ENCODE assay signal across 7 cellular contexts in genomic region chr13:49995535-49996165, GRCh38. TPM values are rescaled to one million over a fixed set of nuclear protein-coding genes. Genes with fewer than 3 reads are reported as not detected.
DNase-seq lines count a peak whose midpoint lies in the region; ATAC-seq and TF ChIP-seq lines count a peak whose summit lies in the region.

No MANE protein-coding gene starts in this region.

- no peaks in the 10 kb centered on the region for H4K20me1 ChIP-seq in GM23338 (replicated peaks; ENCODE audit: insufficient read depth)

- H3K4me3 ChIP-seq in GM23338 (peak overlapping the region; percentile 80), SJCRH30 (peak overlapping the region; percentile 91), esophagus (ENCODE audit: low read depth in 1 of 2, low read length in 2 of 2) (peak overlapping the region; percentile 83 to 85)

- peaks cover 30% of the 10 kb centered on the region for H3K36me3 Mint-ChIP-seq in GM23338 (ENCODE audit: low read depth)

- H3K4me1 ChIP-seq in GM23338 (ENCODE audit: insufficient read depth) (peaks cover 14% of the 10 kb centered on the region), SJCRH30 (no peaks in the 10 kb centered on the region), esophagus (ENCODE audit: control insufficient read depth in 2 of 2, insufficient read depth in 2 of 2, low read length in 1 of 2) (no peaks in the 10 kb centered on the region)

- H3K27ac Mint-ChIP-seq in GM23338: no peak overlapping the region

- peaks cover 14% of the 10 kb centered on the region for H3K79me2 ChIP-seq in GM23338 (replicated peaks; ENCODE audit: insufficient read depth)

- H3F3A ChIP-seq in GM23338 (replicated peaks; ENCODE audit: low read depth): no peaks in the 10 kb centered on the region

- H3K27me3 ChIP-seq in GM23338 (ENCODE audit: insufficient read depth): peaks cover 18% of the 10 kb centered on the region
- no peaks in the 10 kb centered on the region for H3K27me3 ChIP-seq in SJCRH30
- no peaks in the 10 kb centered on the region for H3K27me3 ChIP-seq in esophagus (ENCODE audit: control insufficient read depth in 1 of 2, insufficient read depth in 2 of 2, low read length in 2 of 2)

- WGBS in esophagus, 2 donors: 39 to 42% methylated on average over 15 of the region's 15 CpGs

- peaks cover 5% of the 10 kb centered on the region for H3K27me3 Mint-ChIP-seq in GM23338 (ENCODE audit: insufficient read depth, low read depth, poor library complexity)

- H3K36me3 ChIP-seq in GM23338 (ENCODE audit: insufficient read depth): no peaks in the 10 kb centered on the region
- H3K36me3 ChIP-seq in SJCRH30: peaks cover 25% of the 10 kb centered on the region; the same call in 1 of the 2 replicates
- H3K36me3 ChIP-seq in esophagus (ENCODE audit: control insufficient read depth in 2 of 2, insufficient read depth in 2 of 2, low read length in 1 of 2): no peaks in the 10 kb centered on the region

- peaks cover 28% of the 10 kb centered on the region for H3K4me1 Mint-ChIP-seq in GM23338

- no peak for TF ChIP-seq CTCF in GM23338 (conservative IDR thresholded peaks at IDR 0.05; ENCODE audit: low read depth in 2 of 2)

- no peaks in the 10 kb centered on the region; the same call in 2 of the 3 replicates for H3K9me3 Mint-ChIP-seq in GM23338

- H3K9me2 ChIP-seq in GM23338 (ENCODE audit: insufficient read depth): no peaks in the 10 kb centered on the region

- no peaks in the 10 kb centered on the region for H3K9me3 ChIP-seq in SJCRH30 (replicated peaks)
- no peaks in the 10 kb centered on the region for H3K9me3 ChIP-seq in esophagus (ENCODE audit: control insufficient read depth in 2 of 2, insufficient read depth in 1 of 2, low read depth in 1 of 2, low read length in 1 of 2)

- H3K4me2 ChIP-seq in GM23338: peak overlapping the region; percentile 80

- peak; percentile 1; the same call in 1 of the 3 replicates for ATAC-seq in GM23338
- ATAC-seq in HG03159 (IDR thresholded peaks at IDR 0.05; ENCODE audit: unreplicated experiment): no peak

- H3K27ac ChIP-seq in GM23338 (ENCODE audit: low read depth): no peak overlapping the region
- peak overlapping the region; percentile 82; the same call in 1 of the 2 replicates for H3K27ac ChIP-seq in SJCRH30
- peak overlapping the region; percentile 96 to 98 for H3K27ac ChIP-seq in esophagus (ENCODE audit: low read depth in 2 of 2, low read length in 1 of 2)

- peak overlapping the region; percentile 70 for H3K4me3 Mint-ChIP-seq in GM23338

- peak overlapping the region; percentile 52; the same call in 1 of the 2 replicates for H2AFZ ChIP-seq in GM23338

- DNase-seq in GM23338 (ENCODE audit: low spot score): peak; percentile 49
- DNase-seq in SJCRH30: no peak
- DNase-seq in pons (ENCODE audit: low spot score): peak; percentile 55
- no peak for DNase-seq in NCI-H2081 treated with DMSO at 0.1 percent for 48 hours (lab: John Stamatoyannopoulos, UW)
- DNase-seq in NCI-H1436 treated with DMSO at 0.1 percent for 48 hours (lab: John Stamatoyannopoulos, UW): no peak

TF ChIP-seq in GM23338, 12 proteins besides CTCF, POLR2A, EP300 and RAD21 (continues in another document):
- no peak for TF ChIP-seq JUNB (IDR thresholded peaks at IDR 0.05; ENCODE audit: unreplicated experiment)
- TF ChIP-seq NANOG (IDR thresholded peaks at IDR 0.05; ENCODE audit: borderline replicate concordance): no peak
- no peak for TF ChIP-seq EZH2phosphoT487 (IDR thresholded peaks at IDR 0.05; ENCODE audit: unreplicated experiment)
- no peak for TF ChIP-seq ZNF331 (CRISPR knock-in tag; IDR thresholded peaks at IDR 0.05; ENCODE audit: low read depth)
- no peak for TF ChIP-seq EZH2 (IDR thresholded peaks at IDR 0.05; ENCODE audit: low read depth, unreplicated experiment)
- TF ChIP-seq, protein P1, sequence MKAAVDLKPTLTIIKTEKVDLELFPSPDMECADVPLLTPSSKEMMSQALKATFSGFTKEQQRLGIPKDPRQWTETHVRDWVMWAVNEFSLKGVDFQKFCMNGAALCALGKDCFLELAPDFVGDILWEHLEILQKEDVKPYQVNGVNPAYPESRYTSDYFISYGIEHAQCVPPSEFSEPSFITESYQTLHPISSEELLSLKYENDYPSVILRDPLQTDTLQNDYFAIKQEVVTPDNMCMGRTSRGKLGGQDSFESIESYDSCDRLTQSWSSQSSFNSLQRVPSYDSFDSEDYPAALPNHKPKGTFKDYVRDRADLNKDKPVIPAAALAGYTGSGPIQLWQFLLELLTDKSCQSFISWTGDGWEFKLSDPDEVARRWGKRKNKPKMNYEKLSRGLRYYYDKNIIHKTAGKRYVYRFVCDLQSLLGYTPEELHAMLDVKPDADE (IDR thresholded peaks at IDR 0.05): no peak
- no peak for TF ChIP-seq ZNF462 (CRISPR knock-in tag; IDR thresholded peaks at IDR 0.05)
- TF ChIP-seq STAT1 (IDR thresholded peaks at IDR 0.05; ENCODE audit: unreplicated experiment): no peak
- TF ChIP-seq CREB1 (CRISPR knock-in tag; IDR thresholded peaks at IDR 0.05; ENCODE audit: low read depth): no peak
- no peak for TF ChIP-seq ZNF114 (CRISPR knock-in tag; IDR thresholded peaks at IDR 0.05)
- no peak; the same call in 1 of the 2 replicates for TF ChIP-seq POLR2AphosphoS5 (IDR thresholded peaks at IDR 0.05; ENCODE audit: low read depth)

RNA-seq across cellular contexts. Expression of gene TRIM13, which starts 1.2 kb away (rescaled TPM):
- total RNA-seq in GM23338 (2014; rRNA removed; shearing (Covaris generic)): 21.6 and 25.3 TPM in 2 replicates
- 22.1 and 23.0 TPM in 2 replicates for polyA plus RNA-seq in GM23338 (2016; fragmentation: Nextera tagmentation; extraction: Ambion mirVana)
- total RNA-seq in SJCRH30 (2014; rRNA removed; shearing (Covaris generic)): 11.4 and 11.6 TPM in 2 replicates
- polyA plus RNA-seq in esophagus: 10 to 100 TPM; 22.1 to 25.1 TPM

RNA-seq across cellular contexts. Expression of gene KCNRG, which starts 19.6 kb away (rescaled TPM):
- 3.3 TPM in 1 of 2 replicates, not detected in the other for total RNA-seq in GM23338 (2014; rRNA removed; shearing (Covaris generic))
- polyA plus RNA-seq in GM23338 (2016; fragmentation: Nextera tagmentation; extraction: Ambion mirVana) (0.60 and 0.71 TPM in 2 replicates), esophagus (under 1 TPM; 0.59 to 0.79 TPM)
- total RNA-seq in SJCRH30 (2014; rRNA removed; shearing (Covaris generic)): 0.53 and 0.61 TPM in 2 replicates

RNA-seq across cellular contexts. Expression of gene SPRYD7, which starts 59.5 kb away (rescaled TPM):
- 2.0 and 2.9 TPM in 2 replicates for total RNA-seq in GM23338 (2014; rRNA removed; shearing (Covaris generic))
- polyA plus RNA-seq in GM23338 (2016; fragmentation: Nextera tagmentation; extraction: Ambion mirVana) (6.6 and 7.4 TPM in 2 replicates), esophagus (1 to 10 TPM; 7.0 to 8.2 TPM)
- total RNA-seq in SJCRH30 (2014; rRNA removed; shearing (Covaris generic)): 11.0 and 12.0 TPM in 2 replicates

Comparison
In these comparisons a context has a peak if more than half of its experiments do, and no peak if none do; other contexts are left out.
1. DNase-seq: peak in GM23338 (single experiment) and pons (single experiment); none in SJCRH30 (0 of 2), NCI-H2081 treated with DMSO at 0.1 percent for 48 hours (single experiment) and NCI-H1436 treated with DMSO at 0.1 percent for 48 hours (single experiment).
2. Peak in every context shown above with its lines, with median percentiles within 50 percentile points of each other: H3K4me3 ChIP-seq.